Comparison of ENCODE assay signal across 22 cellular contexts in genomic region chr3:30551927-30552326, GRCh38. TPM values are rescaled to one million over a fixed set of nuclear protein-coding genes. Genes with fewer than 3 reads are reported as not detected.
DNase-seq lines count a peak whose midpoint lies in the region; ATAC-seq and TF ChIP-seq lines count a peak whose summit lies in the region.
"Had no signal": no experiment of that assay in that cellular context is flagged by ENCODE, and none has a peak within 500 bp of the region (broad histone marks: within the 10 kb centered on the region; RNA-seq: fewer than 3 reads in every experiment).

No MANE protein-coding gene starts in this region.

- H3K27me3 ChIP-seq in iPS-18a (ENCODE audit: control insufficient read depth, insufficient read depth, low read length), result no peaks in the 10 kb centered on the region
- H3K27me3 ChIP-seq: MG63 had no signal

- no peaks in the 10 kb centered on the region for H3K9me3 Mint-ChIP-seq in activated naive CD4-positive, alpha-beta T cell treated with anti-CD3 and anti-CD28 coated beads for 36 hours
- H3K9me3 Mint-ChIP-seq in activated naive CD4-positive, alpha-beta T cell treated with anti-CD3 and anti-CD28 coated beads, Interleukin-2, amount 50 U/mL, for 72 hours, result peaks cover 0 to 12% of the 10 kb centered on the region in 2 donors
- H3K9me3 Mint-ChIP-seq in stimulated activated naive B cell treated with anti-CD40 and anti-IgM and Interleukin-4, amounts not matched to agents 10 μg/mL and 1 μg/mL and 100 μg/mL, for 72 hours, result peaks cover 5 to 9% of the 10 kb centered on the region in 2 donors
- H3K9me3 Mint-ChIP-seq: CD4-positive, CD25-positive, alpha-beta regulatory T cell had no signal

- no peak overlapping the region for H3K9ac ChIP-seq in iPS-18a (ENCODE audit: low read length)
- H3K9ac ChIP-seq: GM23248 had no signal

- H3K4me3 Mint-ChIP-seq in activated naive CD4-positive, alpha-beta T cell treated with anti-CD3 and anti-CD28 coated beads for 36 hours, result no peak overlapping the region
- peak overlapping the region in 1 of 2 donors; percentile 23 for H3K4me3 Mint-ChIP-seq in stimulated activated naive B cell treated with anti-CD40 and anti-IgM and Interleukin-4, amounts not matched to agents 10 μg/mL and 1 μg/mL and 100 μg/mL, for 72 hours
- H3K4me3 Mint-ChIP-seq: CD4-positive, CD25-positive, alpha-beta regulatory T cell had no signal

- no peak for TF ChIP-seq CTCF in OCI-LY7 (conservative IDR thresholded peaks at IDR 0.05; ENCODE audit: low read length)

- H3K9me3 ChIP-seq in OCI-LY7 (ENCODE audit: low read length) (no peaks in the 10 kb centered on the region), iPS-18a (ENCODE audit: control insufficient read depth, low read depth, low read length) (no peaks in the 10 kb centered on the region)
- H3K9me3 ChIP-seq: MG63 had no signal

- H3K36me3 Mint-ChIP-seq in activated naive CD4-positive, alpha-beta T cell treated with anti-CD3 and anti-CD28 coated beads for 36 hours (ENCODE audit: low read depth), result no peaks in the 10 kb centered on the region
- H3K36me3 Mint-ChIP-seq in activated naive CD4-positive, alpha-beta T cell treated with anti-CD3 and anti-CD28 coated beads, Interleukin-2, amount 50 U/mL, for 72 hours, result peaks cover 0 to 6% of the 10 kb centered on the region in 2 donors
- no peaks in the 10 kb centered on the region for H3K36me3 Mint-ChIP-seq in stimulated activated naive B cell treated with anti-CD40 and anti-IgM and Interleukin-4, amounts not matched to agents 10 μg/mL and 1 μg/mL and 100 μg/mL, for 72 hours
- H3K36me3 Mint-ChIP-seq: CD4-positive, CD25-positive, alpha-beta regulatory T cell had no signal

- H3K4me3 ChIP-seq in OCI-LY7 (ENCODE audit: low read depth, low read length, poor library complexity, severe bottlenecking) (no peak overlapping the region), iPS-18a (ENCODE audit: low read length) (peak overlapping the region; percentile 4)
- H3K4me3 ChIP-seq: GM23248, K562, MG63 had no signal

- no peak overlapping the region for H3K27ac ChIP-seq in OCI-LY7 (ENCODE audit: low read depth, low read length, poor library complexity, severe bottlenecking)
- no peak overlapping the region for H3K27ac ChIP-seq in iPS-18a (ENCODE audit: low read length)
- H3K27ac ChIP-seq: GM23248, HL-60 had no signal

- H3K4me1 ChIP-seq in OCI-LY7 (ENCODE audit: insufficient read depth, low read length, poor library complexity, severe bottlenecking), result peaks cover 14% of the 10 kb centered on the region
- peaks cover 37% of the 10 kb centered on the region for H3K4me1 ChIP-seq in iPS-18a (ENCODE audit: control insufficient read depth, low read depth, low read length)

- no peak overlapping the region for H3K27ac Mint-ChIP-seq in activated naive CD4-positive, alpha-beta T cell treated with anti-CD3 and anti-CD28 coated beads for 36 hours
- no peak overlapping the region for H3K27ac Mint-ChIP-seq in activated naive CD4-positive, alpha-beta T cell treated with anti-CD3 and anti-CD28 coated beads, Interleukin-2, amount 50 U/mL, for 72 hours
- no peak overlapping the region for H3K27ac Mint-ChIP-seq in stimulated activated naive B cell treated with anti-CD40 and anti-IgM and Interleukin-4, amounts not matched to agents 10 μg/mL and 1 μg/mL and 100 μg/mL, for 72 hours
- H3K27ac Mint-ChIP-seq: CD4-positive, CD25-positive, alpha-beta regulatory T cell had no signal

- no peaks in the 10 kb centered on the region for H3K79me2 ChIP-seq in OCI-LY7 (ENCODE audit: insufficient read depth, low read depth, low read length)

- POLR2A ChIA-PET in OCI-LY7 (lab: Charles Lee), result interaction anchor here (0.7 to 1.2 kb wide), 4 partner anchors 8 to 83 kb away, joined by 3 to 4 read pairs (median 3); no protein-coding TSS in a partner anchor

- peak; percentile 19 for DNase-seq in activated naive CD4-positive, alpha-beta T cell treated with anti-CD3 and anti-CD28 coated beads for 36 hours
- no peak for DNase-seq in activated naive CD4-positive, alpha-beta T cell treated with anti-CD3 and anti-CD28 coated beads, Interleukin-2, amount 50 U/mL, for 72 hours (ENCODE audit: low spot score in 2 of 2)
- DNase-seq in OCI-LY7 (ENCODE audit: low spot score) (no peak), ureter (ENCODE audit: low spot score) (no peak)
- no peak for DNase-seq in stimulated activated naive B cell treated with anti-CD40 and anti-IgM and Interleukin-4, amounts not matched to agents 10 μg/mL and 1 μg/mL and 100 μg/mL, for 72 hours
- DNase-seq: 8988T; ACHN; CD4-positive, CD25-positive, alpha-beta regulatory T cell; DMS53; GM23248; HCEC 1CT; MG63; NCI-H1105 treated with DMSO at 0.1 percent for 48 hours; NCI-H2029; NCI-H526 treated with DMSO at 0.1 percent for 48 hours; Right ventricle myocardium superior had no signal

- no peak for ATAC-seq in activated naive CD4-positive, alpha-beta T cell treated with anti-CD3 and anti-CD28 coated beads, Interleukin-2, amount 50 U/mL, for 72 hours
- peak; percentile 55 to 61 for ATAC-seq in stimulated activated naive B cell treated with anti-CD40 and anti-IgM and Interleukin-4, amounts not matched to agents 10 μg/mL and 1 μg/mL and 100 μg/mL, for 72 hours (replicated peaks)
- ATAC-seq in GM21360 (IDR thresholded peaks at IDR 0.05; ENCODE audit: unreplicated experiment), result no peak
- no peak for ATAC-seq in HG02840 (IDR thresholded peaks at IDR 0.05; ENCODE audit: low FRiP score, unreplicated experiment)
- ATAC-seq: HepG2, K562 had no signal

- no peaks in the 10 kb centered on the region for H3K9me2 ChIP-seq in OCI-LY7 (ENCODE audit: insufficient read depth, low read length)

- no peaks in the 10 kb centered on the region for H3K27me3 Mint-ChIP-seq in activated naive CD4-positive, alpha-beta T cell treated with anti-CD3 and anti-CD28 coated beads for 36 hours (ENCODE audit: low read depth)
- no peaks in the 10 kb centered on the region for H3K27me3 Mint-ChIP-seq in stimulated activated naive B cell treated with anti-CD40 and anti-IgM and Interleukin-4, amounts not matched to agents 10 μg/mL and 1 μg/mL and 100 μg/mL, for 72 hours
- H3K27me3 Mint-ChIP-seq: CD4-positive, CD25-positive, alpha-beta regulatory T cell had no signal

- intact Hi-C loops in activated naive CD4-positive, alpha-beta T cell treated with anti-CD3 and anti-CD28 coated beads for 36 hours (cut with micrococcal nuclease), result loop anchor here (2.0 kb wide), 1 partner anchor 47 kb away; no protein-coding TSS in a partner anchor
- intact Hi-C loops in OCI-LY7 (cut with micrococcal nuclease; ENCODE audit: unreplicated experiment), result loop anchor here (5.0 kb wide), 1 partner anchor 40 kb away; no protein-coding TSS in a partner anchor

- H3K36me3 ChIP-seq in OCI-LY7 (ENCODE audit: insufficient read depth, low read length) (no peaks in the 10 kb centered on the region), iPS-18a (ENCODE audit: control insufficient read depth, low read depth, low read length) (no peaks in the 10 kb centered on the region)
- H3K36me3 ChIP-seq: MG63 had no signal

- CTCF ChIA-PET in activated naive CD4-positive, alpha-beta T cell treated with anti-CD3 and anti-CD28 coated beads for 36 hours (lab: Charles Lee), result interaction anchor here (0.9 kb wide), 2 partner anchors 9 kb away, joined by 4 read pairs; no protein-coding TSS in a partner anchor
- CTCF ChIA-PET in OCI-LY7 (lab: Charles Lee; ENCODE audit: unreplicated experiment), result no interaction called here

- H3K4me1 Mint-ChIP-seq in activated naive CD4-positive, alpha-beta T cell treated with anti-CD3 and anti-CD28 coated beads for 36 hours (ENCODE audit: low read depth), result peaks cover 32% of the 10 kb centered on the region
- peaks cover 29 to 61% of the 10 kb centered on the region in 2 donors for H3K4me1 Mint-ChIP-seq in stimulated activated naive B cell treated with anti-CD40 and anti-IgM and Interleukin-4, amounts not matched to agents 10 μg/mL and 1 μg/mL and 100 μg/mL, for 72 hours

- H4K20me1 ChIP-seq in OCI-LY7 (ENCODE audit: insufficient read depth, low read length), result no peaks in the 10 kb centered on the region

- H3K4me2 ChIP-seq in OCI-LY7 (ENCODE audit: low read length), result peak overlapping the region; percentile 36

- BruUV-seq in OCI-LY7 (replicated peaks; lab: Mats Ljungman, UMichigan), result no TSS peak

- H2AFZ ChIP-seq in OCI-LY7 (ENCODE audit: low read length), result peak overlapping the region; percentile 31
- H2AFZ ChIP-seq: GM23248 had no signal

RNA-seq across cellular contexts. Expression of gene TGFBR2, which starts 54.5 kb away (rescaled TPM):
- total RNA-seq in activated naive CD4-positive, alpha-beta T cell treated with anti-CD3 and anti-CD28 coated beads for 36 hours, result 10 to 100 TPM; 57.8 to 58.1 TPM
- total RNA-seq in activated naive CD4-positive, alpha-beta T cell treated with anti-CD3 and anti-CD28 coated beads, Interleukin-2, amount 50 U/mL, for 72 hours, result 10 to 100 TPM; 45.0 to 74.1 TPM
- 28.1 and 29.6 TPM in 2 replicates for total RNA-seq in OCI-LY7 (2014; rRNA removed; shearing (Covaris generic))
- total RNA-seq in OCI-LY7 (2022) (25.2 and 29.5 TPM in 2 replicates), ureter (177 TPM)

Comparison
In these comparisons a context has a peak if more than half of its experiments do, and no peak if none do; other contexts are left out.
1. ATAC-seq: peak in stimulated activated naive B cell treated with anti-CD40 and anti-IgM and Interleukin-4, amounts not matched to agents 10 μg/mL and 1 μg/mL and 100 μg/mL, for 72 hours (2 of 2); none in activated naive CD4-positive, alpha-beta T cell treated with anti-CD3 and anti-CD28 coated beads, Interleukin-2, amount 50 U/mL, for 72 hours (0 of 2), GM21360 (single experiment) and HG02840 (single experiment).